ENCODE assay signal across 2 cellular contexts in the genomic region with DNA sequence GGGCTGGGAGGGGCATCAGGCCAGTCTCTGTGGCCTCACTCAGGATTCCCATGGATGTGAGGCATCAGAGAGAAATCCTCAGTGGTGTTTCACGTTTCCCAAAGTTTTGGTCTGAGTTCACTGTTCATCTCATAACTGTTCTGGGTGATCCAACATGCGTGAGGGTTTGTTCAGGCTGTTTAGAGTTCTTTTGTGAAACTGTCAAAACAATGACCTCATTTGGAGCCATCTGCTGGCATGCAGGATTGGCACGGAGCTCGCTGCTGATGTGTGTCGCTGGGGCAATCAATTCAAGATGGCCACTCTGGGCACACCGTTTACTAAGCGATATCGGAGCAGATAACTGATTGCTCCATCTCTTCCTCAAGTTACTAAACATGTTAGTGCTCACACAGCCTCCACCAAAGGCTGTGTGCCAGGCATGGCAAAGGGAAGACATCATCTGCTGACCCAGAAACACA.
TF ChIP-seq lines count a peak whose summit lies in the region.

No MANE protein-coding gene starts in this region.

TF ChIP-seq in liver, 16 proteins besides CTCF, POLR2A, EP300 and RAD21:
- TF ChIP-seq, protein P1, sequence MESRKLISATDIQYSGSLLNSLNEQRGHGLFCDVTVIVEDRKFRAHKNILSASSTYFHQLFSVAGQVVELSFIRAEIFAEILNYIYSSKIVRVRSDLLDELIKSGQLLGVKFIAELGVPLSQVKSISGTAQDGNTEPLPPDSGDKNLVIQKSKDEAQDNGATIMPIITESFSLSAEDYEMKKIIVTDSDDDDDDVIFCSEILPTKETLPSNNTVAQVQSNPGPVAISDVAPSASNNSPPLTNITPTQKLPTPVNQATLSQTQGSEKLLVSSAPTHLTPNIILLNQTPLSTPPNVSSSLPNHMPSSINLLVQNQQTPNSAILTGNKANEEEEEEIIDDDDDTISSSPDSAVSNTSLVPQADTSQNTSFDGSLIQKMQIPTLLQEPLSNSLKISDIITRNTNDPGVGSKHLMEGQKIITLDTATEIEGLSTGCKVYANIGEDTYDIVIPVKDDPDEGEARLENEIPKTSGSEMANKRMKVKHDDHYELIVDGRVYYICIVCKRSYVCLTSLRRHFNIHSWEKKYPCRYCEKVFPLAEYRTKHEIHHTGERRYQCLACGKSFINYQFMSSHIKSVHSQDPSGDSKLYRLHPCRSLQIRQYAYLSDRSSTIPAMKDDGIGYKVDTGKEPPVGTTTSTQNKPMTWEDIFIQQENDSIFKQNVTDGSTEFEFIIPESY (IDR thresholded peaks at IDR 0.05): peak; percentile 31
- no peak for TF ChIP-seq EGR1 (IDR thresholded peaks at IDR 0.05; ENCODE audit: low read depth in 2 of 2)
- peak; percentile 51 for TF ChIP-seq FOXA2 (IDR thresholded peaks at IDR 0.05)
- no peak for TF ChIP-seq NR2F2 (IDR thresholded peaks at IDR 0.05)
- peak in 1 of 2 donors; percentile 91 for TF ChIP-seq JUND (IDR thresholded peaks at IDR 0.05)
- TF ChIP-seq YY1 (IDR thresholded peaks at IDR 0.05): peak; percentile 98
- TF ChIP-seq, protein P2, sequence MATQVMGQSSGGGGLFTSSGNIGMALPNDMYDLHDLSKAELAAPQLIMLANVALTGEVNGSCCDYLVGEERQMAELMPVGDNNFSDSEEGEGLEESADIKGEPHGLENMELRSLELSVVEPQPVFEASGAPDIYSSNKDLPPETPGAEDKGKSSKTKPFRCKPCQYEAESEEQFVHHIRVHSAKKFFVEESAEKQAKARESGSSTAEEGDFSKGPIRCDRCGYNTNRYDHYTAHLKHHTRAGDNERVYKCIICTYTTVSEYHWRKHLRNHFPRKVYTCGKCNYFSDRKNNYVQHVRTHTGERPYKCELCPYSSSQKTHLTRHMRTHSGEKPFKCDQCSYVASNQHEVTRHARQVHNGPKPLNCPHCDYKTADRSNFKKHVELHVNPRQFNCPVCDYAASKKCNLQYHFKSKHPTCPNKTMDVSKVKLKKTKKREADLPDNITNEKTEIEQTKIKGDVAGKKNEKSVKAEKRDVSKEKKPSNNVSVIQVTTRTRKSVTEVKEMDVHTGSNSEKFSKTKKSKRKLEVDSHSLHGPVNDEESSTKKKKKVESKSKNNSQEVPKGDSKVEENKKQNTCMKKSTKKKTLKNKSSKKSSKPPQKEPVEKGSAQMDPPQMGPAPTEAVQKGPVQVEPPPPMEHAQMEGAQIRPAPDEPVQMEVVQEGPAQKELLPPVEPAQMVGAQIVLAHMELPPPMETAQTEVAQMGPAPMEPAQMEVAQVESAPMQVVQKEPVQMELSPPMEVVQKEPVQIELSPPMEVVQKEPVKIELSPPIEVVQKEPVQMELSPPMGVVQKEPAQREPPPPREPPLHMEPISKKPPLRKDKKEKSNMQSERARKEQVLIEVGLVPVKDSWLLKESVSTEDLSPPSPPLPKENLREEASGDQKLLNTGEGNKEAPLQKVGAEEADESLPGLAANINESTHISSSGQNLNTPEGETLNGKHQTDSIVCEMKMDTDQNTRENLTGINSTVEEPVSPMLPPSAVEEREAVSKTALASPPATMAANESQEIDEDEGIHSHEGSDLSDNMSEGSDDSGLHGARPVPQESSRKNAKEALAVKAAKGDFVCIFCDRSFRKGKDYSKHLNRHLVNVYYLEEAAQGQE (IDR thresholded peaks at IDR 0.05): peak; percentile 18
- no peak for TF ChIP-seq HNF4G (IDR thresholded peaks at IDR 0.05)
- peak in 1 of 2 donors; percentile 71 for TF ChIP-seq HNF4A (conservative IDR thresholded peaks at IDR 0.05)
- TF ChIP-seq, protein P3, sequence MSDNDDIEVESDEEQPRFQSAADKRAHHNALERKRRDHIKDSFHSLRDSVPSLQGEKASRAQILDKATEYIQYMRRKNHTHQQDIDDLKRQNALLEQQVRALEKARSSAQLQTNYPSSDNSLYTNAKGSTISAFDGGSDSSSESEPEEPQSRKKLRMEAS (IDR thresholded peaks at IDR 0.05): peak; percentile 80
- TF ChIP-seq GABPA (IDR thresholded peaks at IDR 0.05 in 1 of 2, conservative IDR thresholded peaks at IDR 0.05 in 1 of 2): peak in 1 of 2 donors; percentile 10
- peak in 1 of 2 donors; percentile 85 for TF ChIP-seq RXRA (IDR thresholded peaks at IDR 0.05)

TF ChIP-seq in HepG2, 621 proteins besides CTCF, POLR2A, EP300 and RAD21 (continued from another document):
- TF ChIP-seq, protein P4, sequence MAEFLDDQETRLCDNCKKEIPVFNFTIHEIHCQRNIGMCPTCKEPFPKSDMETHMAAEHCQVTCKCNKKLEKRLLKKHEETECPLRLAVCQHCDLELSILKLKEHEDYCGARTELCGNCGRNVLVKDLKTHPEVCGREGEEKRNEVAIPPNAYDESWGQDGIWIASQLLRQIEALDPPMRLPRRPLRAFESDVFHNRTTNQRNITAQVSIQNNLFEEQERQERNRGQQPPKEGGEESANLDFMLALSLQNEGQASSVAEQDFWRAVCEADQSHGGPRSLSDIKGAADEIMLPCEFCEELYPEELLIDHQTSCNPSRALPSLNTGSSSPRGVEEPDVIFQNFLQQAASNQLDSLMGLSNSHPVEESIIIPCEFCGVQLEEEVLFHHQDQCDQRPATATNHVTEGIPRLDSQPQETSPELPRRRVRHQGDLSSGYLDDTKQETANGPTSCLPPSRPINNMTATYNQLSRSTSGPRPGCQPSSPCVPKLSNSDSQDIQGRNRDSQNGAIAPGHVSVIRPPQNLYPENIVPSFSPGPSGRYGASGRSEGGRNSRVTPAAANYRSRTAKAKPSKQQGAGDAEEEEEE (CRISPR knock-in tag; IDR thresholded peaks at IDR 0.05; ENCODE audit: borderline replicate concordance): no peak
- TF ChIP-seq, protein P5, sequence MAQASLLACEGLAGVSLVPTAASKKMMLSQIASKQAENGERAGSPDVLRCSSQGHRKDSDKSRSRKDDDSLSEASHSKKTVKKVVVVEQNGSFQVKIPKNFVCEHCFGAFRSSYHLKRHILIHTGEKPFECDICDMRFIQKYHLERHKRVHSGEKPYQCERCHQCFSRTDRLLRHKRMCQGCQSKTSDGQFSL (CRISPR knock-in tag; IDR thresholded peaks at IDR 0.05): no peak
- no peak for TF ChIP-seq PITX1 (CRISPR knock-in tag; IDR thresholded peaks at IDR 0.05)
- TF ChIP-seq IRF2 (CRISPR knock-in tag; IDR thresholded peaks at IDR 0.05): no peak
- TF ChIP-seq, protein P6, sequence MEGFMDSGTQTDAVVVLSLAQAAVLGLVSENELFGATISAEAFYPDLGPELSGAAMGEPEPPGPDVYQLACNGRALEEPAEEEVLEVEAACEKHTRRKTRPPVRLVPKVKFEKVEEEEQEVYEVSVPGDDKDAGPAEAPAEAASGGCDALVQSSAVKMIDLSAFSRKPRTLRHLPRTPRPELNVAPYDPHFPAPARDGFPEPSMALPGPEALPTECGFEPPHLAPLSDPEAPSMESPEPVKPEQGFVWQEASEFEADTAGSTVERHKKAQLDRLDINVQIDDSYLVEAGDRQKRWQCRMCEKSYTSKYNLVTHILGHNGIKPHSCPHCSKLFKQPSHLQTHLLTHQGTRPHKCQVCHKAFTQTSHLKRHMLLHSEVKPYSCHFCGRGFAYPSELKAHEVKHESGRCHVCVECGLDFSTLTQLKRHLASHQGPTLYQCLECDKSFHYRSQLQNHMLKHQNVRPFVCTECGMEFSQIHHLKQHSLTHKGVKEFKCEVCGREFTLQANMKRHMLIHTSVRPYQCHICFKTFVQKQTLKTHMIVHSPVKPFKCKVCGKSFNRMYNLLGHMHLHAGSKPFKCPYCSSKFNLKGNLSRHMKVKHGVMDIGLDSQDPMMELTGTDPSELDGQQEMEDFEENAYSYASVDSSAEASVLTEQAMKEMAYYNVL (CRISPR knock-in tag; IDR thresholded peaks at IDR 0.05; ENCODE audit: borderline replicate concordance): no peak
- TF ChIP-seq, protein P7, sequence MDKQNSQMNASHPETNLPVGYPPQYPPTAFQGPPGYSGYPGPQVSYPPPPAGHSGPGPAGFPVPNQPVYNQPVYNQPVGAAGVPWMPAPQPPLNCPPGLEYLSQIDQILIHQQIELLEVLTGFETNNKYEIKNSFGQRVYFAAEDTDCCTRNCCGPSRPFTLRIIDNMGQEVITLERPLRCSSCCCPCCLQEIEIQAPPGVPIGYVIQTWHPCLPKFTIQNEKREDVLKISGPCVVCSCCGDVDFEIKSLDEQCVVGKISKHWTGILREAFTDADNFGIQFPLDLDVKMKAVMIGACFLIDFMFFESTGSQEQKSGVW (CRISPR knock-in tag; IDR thresholded peaks at IDR 0.05; ENCODE audit: borderline replicate concordance): no peak
- no peak for TF ChIP-seq ZEB1 (IDR thresholded peaks at IDR 0.05; ENCODE audit: insufficient replicate concordance, low read depth)
- TF ChIP-seq, protein P8, sequence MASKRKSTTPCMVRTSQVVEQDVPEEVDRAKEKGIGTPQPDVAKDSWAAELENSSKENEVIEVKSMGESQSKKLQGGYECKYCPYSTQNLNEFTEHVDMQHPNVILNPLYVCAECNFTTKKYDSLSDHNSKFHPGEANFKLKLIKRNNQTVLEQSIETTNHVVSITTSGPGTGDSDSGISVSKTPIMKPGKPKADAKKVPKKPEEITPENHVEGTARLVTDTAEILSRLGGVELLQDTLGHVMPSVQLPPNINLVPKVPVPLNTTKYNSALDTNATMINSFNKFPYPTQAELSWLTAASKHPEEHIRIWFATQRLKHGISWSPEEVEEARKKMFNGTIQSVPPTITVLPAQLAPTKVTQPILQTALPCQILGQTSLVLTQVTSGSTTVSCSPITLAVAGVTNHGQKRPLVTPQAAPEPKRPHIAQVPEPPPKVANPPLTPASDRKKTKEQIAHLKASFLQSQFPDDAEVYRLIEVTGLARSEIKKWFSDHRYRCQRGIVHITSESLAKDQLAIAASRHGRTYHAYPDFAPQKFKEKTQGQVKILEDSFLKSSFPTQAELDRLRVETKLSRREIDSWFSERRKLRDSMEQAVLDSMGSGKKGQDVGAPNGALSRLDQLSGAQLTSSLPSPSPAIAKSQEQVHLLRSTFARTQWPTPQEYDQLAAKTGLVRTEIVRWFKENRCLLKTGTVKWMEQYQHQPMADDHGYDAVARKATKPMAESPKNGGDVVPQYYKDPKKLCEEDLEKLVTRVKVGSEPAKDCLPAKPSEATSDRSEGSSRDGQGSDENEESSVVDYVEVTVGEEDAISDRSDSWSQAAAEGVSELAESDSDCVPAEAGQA (IDR thresholded peaks at IDR 0.05; ENCODE audit: low read depth): no peak
- TF ChIP-seq, protein P8 (CRISPR knock-in tag; IDR thresholded peaks at IDR 0.05; ENCODE audit: borderline replicate concordance): no peak
- TF ChIP-seq ZNF20 (CRISPR knock-in tag; IDR thresholded peaks at IDR 0.05): no peak
- TF ChIP-seq ZKSCAN1 (IDR thresholded peaks at IDR 0.05; ENCODE audit: low read length): no peak
- TF ChIP-seq, protein P9, sequence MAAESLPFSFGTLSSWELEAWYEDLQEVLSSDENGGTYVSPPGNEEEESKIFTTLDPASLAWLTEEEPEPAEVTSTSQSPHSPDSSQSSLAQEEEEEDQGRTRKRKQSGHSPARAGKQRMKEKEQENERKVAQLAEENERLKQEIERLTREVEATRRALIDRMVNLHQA (CRISPR knock-in tag; IDR thresholded peaks at IDR 0.05): no peak
